ENCODE assay signal across 8 cellular contexts in genomic region chr7:97118306-97118917, GRCh38. TPM values are rescaled to one million over a fixed set of nuclear protein-coding genes. Genes with fewer than 3 reads are reported as not detected.
DNase-seq lines count a peak whose midpoint lies in the region; ATAC-seq and TF ChIP-seq lines count a peak whose summit lies in the region.

No MANE protein-coding gene starts in this region.

- H3K4me3 ChIP-seq in AG09309 (ENCODE audit: control insufficient read depth, low read depth, low read length) (peak overlapping the region; percentile 76), HUES64 (ENCODE audit: low read length) (peak overlapping the region; percentile 85), mucosa of rectum (ENCODE audit: low read length in 2 of 2) (peak overlapping the region; percentile 93 to 97)

- peaks cover 3 to 10% (median 4%) of the 10 kb centered on the region in 5 experiments for H3K9me3 Mint-ChIP-seq in brain

- TF ChIP-seq CTCF in AG09309 (IDR thresholded peaks at IDR 0.05; ENCODE audit: control insufficient read depth, insufficient read depth, low read depth, low read length, missing control alignments) = no peak
- no peak for TF ChIP-seq CTCF in brain (conservative IDR thresholded peaks at IDR 0.05)

- ATAC-seq in HG02970 (IDR thresholded peaks at IDR 0.05; ENCODE audit: low FRiP score, unreplicated experiment) (no peak), GM18517 (IDR thresholded peaks at IDR 0.05; ENCODE audit: unreplicated experiment) (no peak)

- H3K27me3 ChIP-seq in HUES64 (ENCODE audit: insufficient read depth, low read length) (no peaks in the 10 kb centered on the region), mucosa of rectum (ENCODE audit: control insufficient read depth in 2 of 2, insufficient read depth in 2 of 2, low read length in 2 of 2) (no peaks in the 10 kb centered on the region)

- WGBS in HUES64 = 27% methylated on average over 12 of the region's 13 CpGs

- H3K9ac ChIP-seq in HUES64 (ENCODE audit: low read depth, low read length) (peak overlapping the region; percentile 94), mucosa of rectum (ENCODE audit: low read depth in 1 of 2, low read length in 2 of 2) (peak overlapping the region; percentile 76 to 81)

- H3K9me3 ChIP-seq in HUES64 (ENCODE audit: insufficient read depth, low read depth, low read length) = no peaks in the 10 kb centered on the region
- H3K9me3 ChIP-seq in mucosa of rectum (ENCODE audit: control insufficient read depth in 2 of 2, low read length in 2 of 2) = no peaks in the 10 kb centered on the region

- H3K4me1 ChIP-seq in HUES64 (ENCODE audit: insufficient read depth, low read length) = peaks cover 7% of the 10 kb centered on the region; the same call in 1 of the 2 replicates
- peaks cover 0 to 16% of the 10 kb centered on the region in 2 donors for H3K4me1 ChIP-seq in mucosa of rectum (ENCODE audit: control insufficient read depth in 2 of 2, insufficient read depth in 2 of 2, low read length in 2 of 2)

- peak overlapping the region; percentile 96 to 98 (median 96) for H3K4me3 Mint-ChIP-seq in brain

- H3K27ac ChIP-seq in HUES64 (ENCODE audit: low read depth, low read length) = peak overlapping the region; percentile 72; the same call in 1 of the 2 replicates
- H3K27ac ChIP-seq in mucosa of rectum (ENCODE audit: low read depth in 2 of 2, low read length in 2 of 2) = no peak overlapping the region

- H3K27me3 Mint-ChIP-seq in brain = peaks cover 10% of the 10 kb centered on the region

- H3K36me3 ChIP-seq in HUES64 (ENCODE audit: insufficient read depth, low read length) (no peaks in the 10 kb centered on the region), mucosa of rectum (ENCODE audit: control insufficient read depth in 2 of 2, insufficient read depth in 2 of 2, low read length in 2 of 2) (no peaks in the 10 kb centered on the region)

- H3K36me3 Mint-ChIP-seq in brain = peaks cover 17% of the 10 kb centered on the region

- peaks cover 58% of the 10 kb centered on the region for H3K4me1 Mint-ChIP-seq in brain

- peak overlapping the region; percentile 68 to 99 (median 92) for H3K27ac Mint-ChIP-seq in brain

- DNase-seq in AG09309 (ENCODE audit: low read depth) = no peak
- no peak for DNase-seq in stimulated activated CD4-positive, alpha-beta T cell treated with anti-CD3 and anti-CD28 coated beads, Interleukin-1b, Interleukin-23, amount 100 ng/mL, for 48 hours
- DNase-seq in NCI-H1694 treated with DMSO at 0.1 percent for 48 hours (lab: John Stamatoyannopoulos, UW) = no peak

RNA-seq across cellular contexts. Expression of gene SDHAF3, which starts 0.9 kb away (rescaled TPM):
- polyA plus RNA-seq in HUES64 (2013, experiment 1 of 2) = 29.5 TPM
- polyA plus RNA-seq in HUES64 (2013, experiment 2 of 2) = 33.6 TPM
- polyA plus RNA-seq in brain (ENCODE audit: insufficient read depth, low read depth, low replicate concordance) = 17.8 TPM
